In the genomic region with DNA sequence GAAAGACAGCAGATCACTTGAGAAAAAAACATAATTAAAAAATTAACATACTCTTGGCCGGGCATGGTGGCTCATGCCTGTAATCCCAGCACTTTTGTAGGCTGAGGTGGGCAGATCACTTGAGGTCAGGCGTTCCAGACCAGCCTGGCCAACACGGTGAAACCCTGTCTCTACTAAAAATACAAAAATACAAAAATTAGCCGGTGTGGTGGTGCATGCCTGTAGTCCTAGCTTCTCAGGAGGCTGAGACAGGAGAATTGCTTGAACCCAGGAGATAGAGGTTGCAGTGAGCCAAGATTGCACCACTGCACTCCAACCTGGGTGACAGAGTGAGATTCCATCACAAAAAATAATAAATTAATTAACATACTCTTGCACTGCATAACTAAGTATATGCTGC, we compare ENCODE assay signal across 7 cellular contexts. TPM values are rescaled to one million over a fixed set of nuclear protein-coding genes. Genes with fewer than 3 reads are reported as not detected.
DNase-seq lines count a peak whose midpoint lies in the region; ATAC-seq and TF ChIP-seq lines count a peak whose summit lies in the region.
"Not testable (repeated sequence)": the region's sequence is repeated elsewhere in the genome, so short reads cannot be mapped to it uniquely, and the experiment has no call there.

No MANE protein-coding gene starts in this region.

- H3K79me2 ChIP-seq in GM23248 (ENCODE audit: insufficient read depth) (peaks cover 96% of the 10 kb centered on the region), Loucy (ENCODE audit: insufficient read depth, low read length) (peaks cover 97% of the 10 kb centered on the region), SK-N-SH (ENCODE audit: insufficient read depth) (peaks cover 97% of the 10 kb centered on the region)

- H3K9me3 ChIP-seq in GM23248 (ENCODE audit: low read depth); Loucy (ENCODE audit: insufficient read depth, low read depth, low read length); SK-N-SH; naive thymus-derived CD4-positive, alpha-beta T cell (ENCODE audit: control insufficient read depth in 2 of 3, low read length in 3 of 3): not testable (repeated sequence)

- TF ChIP-seq CTCF in Loucy (conservative IDR thresholded peaks at IDR 0.05; ENCODE audit: low read length); SK-N-SH (IDR thresholded peaks at IDR 0.05); osteocyte (IDR thresholded peaks at IDR 0.05): not testable (repeated sequence)

- POLR2A ChIA-PET in SK-N-SH (lab: Yijun Ruan, JAX): not testable (repeated sequence)
- POLR2A ChIA-PET in naive thymus-derived CD4-positive, alpha-beta T cell (lab: Charles Lee): interaction anchor here (1.1 kb wide), 1 partner anchor 61 kb away, joined by 3 read pairs; a partner anchor contains a TSS

- TF ChIP-seq EP300 in SK-N-SH (IDR thresholded peaks at IDR 0.05; ENCODE audit: borderline replicate concordance in 1 of 2, low read depth in 1 of 2, low read length in 1 of 2): not testable (repeated sequence)

- H3K36me3 ChIP-seq in GM23248 (ENCODE audit: low read depth); Loucy (ENCODE audit: insufficient read depth, low read length); SK-N-SH (replicated peaks in 1 of 2; ENCODE audit: control insufficient read depth in 1 of 2, insufficient read depth in 2 of 2, low read length in 1 of 2); naive thymus-derived CD4-positive, alpha-beta T cell (ENCODE audit: control insufficient read depth in 2 of 3, insufficient read depth in 3 of 3, low read length in 3 of 3): not testable (repeated sequence)

- not testable (repeated sequence) for TF ChIP-seq RAD21 in SK-N-SH (IDR thresholded peaks at IDR 0.05; ENCODE audit: low read length)

- not testable (repeated sequence) for DNase-seq in GM23248; SK-N-SH; effector memory CD8-positive, alpha-beta T cell; naive thymus-derived CD4-positive, alpha-beta T cell; osteocyte (ENCODE audit: extremely low spot score, unreplicated experiment)

- H3K9ac ChIP-seq in GM23248, SK-N-SH: not testable (repeated sequence)
- peak overlapping the region; percentile 47 for H3K9ac ChIP-seq in Loucy (ENCODE audit: low read depth, low read length, poor library complexity, severe bottlenecking)

- H3K9me3 Mint-ChIP-seq in activated T-helper 17 cell treated with anti-CD3 and anti-CD28 coated beads, Interleukin-2, amount 50 U/mL, for 72 hours; effector memory CD8-positive, alpha-beta T cell; naive thymus-derived CD4-positive, alpha-beta T cell; osteocyte (ENCODE audit: unreplicated experiment): not testable (repeated sequence)

- H3K27me3 Mint-ChIP-seq in activated T-helper 17 cell treated with anti-CD3 and anti-CD28 coated beads, Interleukin-2, amount 50 U/mL, for 72 hours; effector memory CD8-positive, alpha-beta T cell; naive thymus-derived CD4-positive, alpha-beta T cell; osteocyte (ENCODE audit: unreplicated experiment): not testable (repeated sequence)

- not testable (repeated sequence) for H3K9me2 ChIP-seq in GM23248 (ENCODE audit: insufficient read depth); Loucy (replicated peaks; ENCODE audit: low read depth, low read length); SK-N-SH

- H3K4me1 ChIP-seq in GM23248 (ENCODE audit: insufficient read depth) (peaks cover 23% of the 10 kb centered on the region), Loucy (ENCODE audit: insufficient read depth, low read length, poor library complexity, severe bottlenecking) (peaks cover 43% of the 10 kb centered on the region)
- H3K4me1 ChIP-seq in SK-N-SH (ENCODE audit: control insufficient read depth in 1 of 2, insufficient read depth in 2 of 2, low read depth in 1 of 2, low read length in 1 of 2): not testable (repeated sequence)
- peaks cover 11 to 26% of the 10 kb centered on the region in 2 donors for H3K4me1 ChIP-seq in naive thymus-derived CD4-positive, alpha-beta T cell (ENCODE audit: control insufficient read depth in 2 of 2, insufficient read depth in 2 of 2, low read length in 2 of 2)

- not testable (repeated sequence) for H3F3A ChIP-seq in GM23248 (ENCODE audit: insufficient read depth); Loucy (ENCODE audit: low read depth); SK-N-SH (replicated peaks; ENCODE audit: insufficient read depth)

- not testable (repeated sequence) for H4K20me1 ChIP-seq in GM23248 (ENCODE audit: insufficient read depth)
- H4K20me1 ChIP-seq in Loucy (ENCODE audit: insufficient read depth, low read length, poor library complexity, severe bottlenecking): peaks cover 63% of the 10 kb centered on the region
- H4K20me1 ChIP-seq in SK-N-SH (ENCODE audit: insufficient read depth): peaks cover 46% of the 10 kb centered on the region

- intact Hi-C loops in naive thymus-derived CD4-positive, alpha-beta T cell (cut with micrococcal nuclease): loop anchor here (10.0 kb wide), 2 partner anchors 165 to 1855 kb away; a partner anchor contains a TSS

- H3K36me3 Mint-ChIP-seq in activated T-helper 17 cell treated with anti-CD3 and anti-CD28 coated beads, Interleukin-2, amount 50 U/mL, for 72 hours (ENCODE audit: low read depth): peaks cover 87% of the 10 kb centered on the region
- H3K36me3 Mint-ChIP-seq in effector memory CD8-positive, alpha-beta T cell (ENCODE audit: insufficient read depth): peaks cover 33% of the 10 kb centered on the region
- H3K36me3 Mint-ChIP-seq in naive thymus-derived CD4-positive, alpha-beta T cell: peaks cover 3 to 30% (median 18%) of the 10 kb centered on the region in 5 donors
- not testable (repeated sequence) for H3K36me3 Mint-ChIP-seq in osteocyte (ENCODE audit: unreplicated experiment)

- H3K4me1 Mint-ChIP-seq in activated T-helper 17 cell treated with anti-CD3 and anti-CD28 coated beads, Interleukin-2, amount 50 U/mL, for 72 hours: peaks cover 35% of the 10 kb centered on the region
- peaks cover 41 to 69% of the 10 kb centered on the region in 2 donors for H3K4me1 Mint-ChIP-seq in effector memory CD8-positive, alpha-beta T cell (ENCODE audit: low read depth in 2 of 2)
- peaks cover 39 to 89% (median 74%) of the 10 kb centered on the region in 7 donors for H3K4me1 Mint-ChIP-seq in naive thymus-derived CD4-positive, alpha-beta T cell
- H3K4me1 Mint-ChIP-seq in osteocyte (ENCODE audit: unreplicated experiment): peaks cover 46% of the 10 kb centered on the region

- H3K4me2 ChIP-seq in GM23248 (ENCODE audit: unreplicated experiment) (peak overlapping the region; percentile 2), Loucy (ENCODE audit: low read depth, low read length, poor library complexity, severe bottlenecking) (peak overlapping the region; percentile 71), SK-N-SH (peak overlapping the region; percentile 27; the same call in 1 of the 2 replicates)

- H3K4me3 Mint-ChIP-seq in activated T-helper 17 cell treated with anti-CD3 and anti-CD28 coated beads, Interleukin-2, amount 50 U/mL, for 72 hours: peak overlapping the region; percentile 25
- H3K4me3 Mint-ChIP-seq in effector memory CD8-positive, alpha-beta T cell: peak overlapping the region; percentile 19 to 30
- H3K4me3 Mint-ChIP-seq in naive thymus-derived CD4-positive, alpha-beta T cell: peak overlapping the region in 8 of 10 donors; percentile 16 to 65 (median 37)
- H3K4me3 Mint-ChIP-seq in osteocyte (ENCODE audit: unreplicated experiment): not testable (repeated sequence)

- H2AFZ ChIP-seq in GM23248; Loucy (ENCODE audit: low read length); SK-N-SH (ENCODE audit: low read depth): not testable (repeated sequence)

- CTCF ChIA-PET in SK-N-SH (lab: Yijun Ruan, JAX): interaction anchor here (0.6 to 1.0 kb wide), 2 partner anchors 21 to 42 kb away, joined by 3 read pairs; no protein-coding TSS in a partner anchor
- CTCF ChIA-PET in naive thymus-derived CD4-positive, alpha-beta T cell (lab: Charles Lee): interaction anchor here (0.7 kb wide), 2 partner anchors 9 to 82 kb away, joined by 3 read pairs; no protein-coding TSS in a partner anchor

- H3K27me3 ChIP-seq in GM23248 (replicated peaks; ENCODE audit: insufficient read depth); Loucy (ENCODE audit: insufficient read depth, low read length, poor library complexity, severe bottlenecking); SK-N-SH (ENCODE audit: insufficient read depth); naive thymus-derived CD4-positive, alpha-beta T cell (ENCODE audit: control insufficient read depth in 2 of 2, insufficient read depth in 2 of 2, low read length in 2 of 2): not testable (repeated sequence)

- ATAC-seq in activated T-helper 17 cell treated with anti-CD3 and anti-CD28 coated beads, Interleukin-2, amount 50 U/mL, for 72 hours (replicated peaks); effector memory CD8-positive, alpha-beta T cell (replicated peaks); naive thymus-derived CD4-positive, alpha-beta T cell: not testable (repeated sequence)

- H3K4me3 ChIP-seq in GM23248; SK-N-SH (ENCODE audit: low read depth in 2 of 2, low read length in 1 of 2); naive thymus-derived CD4-positive, alpha-beta T cell (ENCODE audit: low read length): not testable (repeated sequence)
- H3K4me3 ChIP-seq in Loucy (ENCODE audit: low read length, poor library complexity, severe bottlenecking): peak overlapping the region; percentile 82

- 96 to 99% methylated on average over 4 of the region's 4 CpGs for WGBS in GM23248 (ENCODE audit: low coverage in 1 of 2, low lambda C conversion rate in 2 of 2, missing lambda C conversion rate in 2 of 2), 2 experiments
- WGBS in SK-N-SH (ENCODE audit: low lambda C conversion rate): 98% methylated on average over 4 of the region's 4 CpGs

- not testable (repeated sequence) for H3K27ac ChIP-seq in GM23248; SK-N-SH (ENCODE audit: low read depth in 2 of 2, low read length in 1 of 2); naive thymus-derived CD4-positive, alpha-beta T cell (ENCODE audit: low read depth, low read length)

- in situ Hi-C loops in GM23248 (cut with MboI): not testable (repeated sequence)

- not testable (repeated sequence) for H3K27ac Mint-ChIP-seq in activated T-helper 17 cell treated with anti-CD3 and anti-CD28 coated beads, Interleukin-2, amount 50 U/mL, for 72 hours
- peak overlapping the region in 1 of 2 donors; percentile 19 for H3K27ac Mint-ChIP-seq in effector memory CD8-positive, alpha-beta T cell
- H3K27ac Mint-ChIP-seq in naive thymus-derived CD4-positive, alpha-beta T cell: peak overlapping the region in 1 of 9 donors; percentile 43
- peak overlapping the region; percentile 43 for H3K27ac Mint-ChIP-seq in osteocyte (ENCODE audit: unreplicated experiment)

RNA-seq across cellular contexts. Expression of a gene that starts 4.7 kb away (rescaled TPM):
- total RNA-seq in GM23248 (2014; rRNA removed; shearing (Covaris generic)): 23.9 and 33.4 TPM in 2 replicates
- polyA plus RNA-seq in GM23248 (2016; fragmentation: Nextera tagmentation; extraction: Ambion mirVana) (28.6 and 29.2 TPM in 2 replicates), SK-N-SH (2012; rRNA removed) (5.2 and 5.5 TPM in 2 replicates)
- 5.8 and 7.5 TPM in 2 replicates for polyA plus RNA-seq in SK-N-SH (2012; cell fraction: cytosol; rRNA removed)
- polyA plus RNA-seq in SK-N-SH (2012; cell fraction: nucleus; rRNA removed): 5.3 and 5.9 TPM in 2 replicates
- 10 to 100 TPM; 19.7 to 23.3 TPM for total RNA-seq in activated T-helper 17 cell treated with anti-CD3 and anti-CD28 coated beads, Interleukin-2, amount 50 U/mL, for 72 hours
- total RNA-seq in naive thymus-derived CD4-positive, alpha-beta T cell: 10 to 100 TPM; 23.8 to 31.4 (median 28.1) TPM
- polyA plus RNA-seq in naive thymus-derived CD4-positive, alpha-beta T cell: 10 to 100 TPM; 13.2 to 19.1 TPM
- total RNA-seq in osteocyte: 27.4 and 29.3 TPM in 2 replicates

Comparison
In these comparisons a context has a peak if more than half of its experiments do, and no peak if none do; other contexts are left out.
1. H3K4me2 ChIP-seq: peak in every context shown above with its lines; median percentile 71 in Loucy; 27 in SK-N-SH; 2 in GM23248.